ENCODE assay signal across 16 cellular contexts in genomic region chr15:94274745-94275144, GRCh38. TPM values are rescaled to one million over a fixed set of nuclear protein-coding genes. Genes with fewer than 3 reads are reported as not detected.
DNase-seq lines count a peak whose midpoint lies in the region; ATAC-seq and TF ChIP-seq lines count a peak whose summit lies in the region.
"Had no signal": no experiment of that assay in that cellular context is flagged by ENCODE, and none has a peak within 500 bp of the region (broad histone marks: within the 10 kb centered on the region; RNA-seq: fewer than 3 reads in every experiment).

No MANE protein-coding gene starts in this region.

- H3K4me1 ChIP-seq in Karpas-422 (ENCODE audit: low read length) (peaks cover 88% of the 10 kb centered on the region), neutrophil (ENCODE audit: control insufficient read depth in 1 of 2, insufficient read depth in 1 of 2, low read depth in 1 of 2, low read length in 1 of 2) (peaks cover 17 to 37% of the 10 kb centered on the region in 2 experiments), MM.1S (ENCODE audit: low read length) (peaks cover 20% of the 10 kb centered on the region), A673 (ENCODE audit: insufficient read depth, low read length, poor library complexity, severe bottlenecking) (no peaks in the 10 kb centered on the region)
- H3K4me1 ChIP-seq: SJSA1 had no signal

- TF ChIP-seq CTCF in neutrophil (IDR thresholded peaks at IDR 0.05) (no peak), MM.1S (IDR thresholded peaks at IDR 0.05; ENCODE audit: low read length) (no peak), A673 (conservative IDR thresholded peaks at IDR 0.05; ENCODE audit: low read depth, low read length) (no peak)

- BruUV-seq in A673 (replicated peaks; lab: Mats Ljungman, UMichigan): no TSS peak

- H2AFZ ChIP-seq in Karpas-422 (ENCODE audit: low read length): no peak overlapping the region
- no peak overlapping the region for H2AFZ ChIP-seq in MM.1S (ENCODE audit: low read length)

- CTCF ChIA-PET in activated CD4-positive, alpha-beta memory T cell treated with anti-CD3 and anti-CD28 coated beads, Interleukin-2, amount 10 ng/mL, durations not matched to agents 7 days and 5 days (lab: Charles Lee): interaction anchor here (1.4 kb wide), 1 partner anchor 49 kb away, joined by 4 read pairs; no protein-coding TSS in a partner anchor
- CTCF ChIA-PET in activated CD4-positive, alpha-beta memory T cell treated with anti-CD3 and anti-CD28 coated beads for 36 hours (lab: Charles Lee): no interaction called here
- CTCF ChIA-PET in A673 (lab: Charles Lee): no interaction called here

- no peak for ATAC-seq in HG03097 (IDR thresholded peaks at IDR 0.05; ENCODE audit: low FRiP score, unreplicated experiment)

- H3K27me3 ChIP-seq in Karpas-422 (ENCODE audit: low read length): no peaks in the 10 kb centered on the region
- H3K27me3 ChIP-seq in neutrophil: no peaks in the 10 kb centered on the region
- no peaks in the 10 kb centered on the region for H3K27me3 ChIP-seq in MM.1S (replicated peaks; ENCODE audit: insufficient read depth, low read length)
- no peaks in the 10 kb centered on the region for H3K27me3 ChIP-seq in A673 (replicated peaks; ENCODE audit: insufficient read depth, low read depth, low read length, poor library complexity)
- H3K27me3 ChIP-seq: SJSA1 had no signal

- H3K9me3 ChIP-seq in Karpas-422 (ENCODE audit: low read length): no peaks in the 10 kb centered on the region
- H3K9me3 ChIP-seq in neutrophil: no peaks in the 10 kb centered on the region
- H3K9me3 ChIP-seq in MM.1S (replicated peaks; ENCODE audit: insufficient read depth, low read length): no peaks in the 10 kb centered on the region
- H3K9me3 ChIP-seq in A673 (ENCODE audit: low read depth, low read length, poor library complexity, severe bottlenecking): no peaks in the 10 kb centered on the region
- H3K9me3 ChIP-seq: SJSA1 had no signal

- H3K27ac ChIP-seq in Karpas-422 (ENCODE audit: low read length): peak overlapping the region; percentile 36; the same call in 1 of the 2 replicates
- H3K27ac ChIP-seq in neutrophil: peak overlapping the region; percentile 33
- no peak overlapping the region for H3K27ac ChIP-seq in MM.1S (ENCODE audit: low read length)
- no peak overlapping the region for H3K27ac ChIP-seq in A673 (ENCODE audit: low read depth, low read length, poor library complexity, severe bottlenecking)
- H3K27ac ChIP-seq: SJSA1 had no signal

- H3F3A ChIP-seq in MM.1S (ENCODE audit: insufficient read depth, low read length): 0 out of 2 replicates have a peak, but pooled peaks cover 5% of the 10 kb centered on the region

- H4K20me1 ChIP-seq in Karpas-422 (ENCODE audit: insufficient read depth, low read depth, low read length) (no peaks in the 10 kb centered on the region), MM.1S (ENCODE audit: insufficient read depth, low read length) (no peaks in the 10 kb centered on the region)

- H3K4me3 Mint-ChIP-seq in activated CD4-positive, alpha-beta memory T cell treated with anti-CD3 and anti-CD28 coated beads, Interleukin-2, amount 10 ng/mL, durations not matched to agents 7 days and 5 days: no peak overlapping the region
- H3K4me3 Mint-ChIP-seq in activated CD4-positive, alpha-beta memory T cell treated with anti-CD3 and anti-CD28 coated beads for 36 hours: no peak overlapping the region
- H3K4me3 Mint-ChIP-seq in activated T-helper 1 cell treated with anti-CD3 and anti-CD28 coated beads, Interleukin-12 subunit alpha, Interleukin-12 subunit beta, Interleukin-2, Interleukin-4 antibody, amounts not matched to agents 30 ng/mL and 10 ng/mL and 1 ng/mL, durations not matched to agents 14 hours and 24 hours and 36 hours: no peak overlapping the region
- H3K4me3 Mint-ChIP-seq: HFFc6 had no signal

- no peak overlapping the region for H3K4me3 ChIP-seq in Karpas-422 (ENCODE audit: low read length)
- no peak overlapping the region for H3K4me3 ChIP-seq in neutrophil (ENCODE audit: low read depth in 1 of 2, low read length in 1 of 2)
- no peak overlapping the region for H3K4me3 ChIP-seq in MM.1S (ENCODE audit: low read length)
- no peak overlapping the region for H3K4me3 ChIP-seq in A673 (ENCODE audit: low read depth, low read length, poor library complexity, severe bottlenecking)
- H3K4me3 ChIP-seq: SJSA1 had no signal

- H3K27me3 Mint-ChIP-seq in activated CD4-positive, alpha-beta memory T cell treated with anti-CD3 and anti-CD28 coated beads, Interleukin-2, amount 10 ng/mL, durations not matched to agents 7 days and 5 days: no peaks in the 10 kb centered on the region
- no peaks in the 10 kb centered on the region for H3K27me3 Mint-ChIP-seq in activated CD4-positive, alpha-beta memory T cell treated with anti-CD3 and anti-CD28 coated beads for 36 hours
- H3K27me3 Mint-ChIP-seq in activated T-helper 1 cell treated with anti-CD3 and anti-CD28 coated beads, Interleukin-12 subunit alpha, Interleukin-12 subunit beta, Interleukin-2, Interleukin-4 antibody, amounts not matched to agents 30 ng/mL and 10 ng/mL and 1 ng/mL, durations not matched to agents 14 hours and 24 hours and 36 hours (ENCODE audit: insufficient read depth): no peaks in the 10 kb centered on the region

- H3K4me2 ChIP-seq in Karpas-422 (ENCODE audit: low read depth, low read length, poor library complexity, severe bottlenecking) (peak overlapping the region; percentile 36), MM.1S (ENCODE audit: low read depth, low read length) (no peak overlapping the region)

- H3K9ac ChIP-seq in Karpas-422 (ENCODE audit: low read length) (no peak overlapping the region), MM.1S (ENCODE audit: low read length) (no peak overlapping the region)

- intact Hi-C loops in activated CD4-positive, alpha-beta memory T cell treated with anti-CD3 and anti-CD28 coated beads for 36 hours (cut with micrococcal nuclease): no loop called here
- intact Hi-C loops in activated T-helper 1 cell treated with anti-CD3 and anti-CD28 coated beads, Interleukin-12 subunit alpha, Interleukin-12 subunit beta, Interleukin-2, Interleukin-4 antibody, amounts not matched to agents 30 ng/mL and 10 ng/mL and 1 ng/mL, durations not matched to agents 14 hours and 24 hours and 36 hours (cut with micrococcal nuclease): loop anchor here (1.0 to 10.0 kb wide), 4 partner anchors 8 to 1778 kb away; no protein-coding TSS in a partner anchor
- intact Hi-C loops in A673 (cut with micrococcal nuclease; ENCODE audit: unreplicated experiment): no loop called here

- H3K9me2 ChIP-seq in Karpas-422 (replicated peaks; ENCODE audit: insufficient read depth, low read length) (no peaks in the 10 kb centered on the region), MM.1S (replicated peaks; ENCODE audit: insufficient read depth, low read length) (no peaks in the 10 kb centered on the region)

- peaks cover 95% of the 10 kb centered on the region for H3K79me2 ChIP-seq in Karpas-422 (ENCODE audit: low read length)
- peaks cover 5% of the 10 kb centered on the region; the same call in 1 of the 2 replicates for H3K79me2 ChIP-seq in MM.1S (ENCODE audit: low read length)

- H3K4me1 Mint-ChIP-seq in activated CD4-positive, alpha-beta memory T cell treated with anti-CD3 and anti-CD28 coated beads, Interleukin-2, amount 10 ng/mL, durations not matched to agents 7 days and 5 days: peaks cover 19% of the 10 kb centered on the region
- H3K4me1 Mint-ChIP-seq in activated CD4-positive, alpha-beta memory T cell treated with anti-CD3 and anti-CD28 coated beads for 36 hours (ENCODE audit: low read depth): peaks cover 28% of the 10 kb centered on the region
- H3K4me1 Mint-ChIP-seq in activated T-helper 1 cell treated with anti-CD3 and anti-CD28 coated beads, Interleukin-12 subunit alpha, Interleukin-12 subunit beta, Interleukin-2, Interleukin-4 antibody, amounts not matched to agents 30 ng/mL and 10 ng/mL and 1 ng/mL, durations not matched to agents 14 hours and 24 hours and 36 hours (ENCODE audit: low read depth): peaks cover 26% of the 10 kb centered on the region

- POLR2A ChIA-PET in activated CD4-positive, alpha-beta memory T cell treated with anti-CD3 and anti-CD28 coated beads, Interleukin-2, amount 10 ng/mL, durations not matched to agents 7 days and 5 days (lab: Charles Lee): interaction anchor here (1.3 kb wide), 1 partner anchor 49 kb away, joined by 3 read pairs; no protein-coding TSS in a partner anchor
- POLR2A ChIA-PET in activated CD4-positive, alpha-beta memory T cell treated with anti-CD3 and anti-CD28 coated beads for 36 hours (lab: Charles Lee): no interaction called here
- POLR2A ChIA-PET in A673 (lab: Charles Lee; ENCODE audit: low non-redundant PET): no interaction called here

- H3K9me3 Mint-ChIP-seq in activated CD4-positive, alpha-beta memory T cell treated with anti-CD3 and anti-CD28 coated beads, Interleukin-2, amount 10 ng/mL, durations not matched to agents 7 days and 5 days: no peaks in the 10 kb centered on the region
- no peaks in the 10 kb centered on the region for H3K9me3 Mint-ChIP-seq in activated CD4-positive, alpha-beta memory T cell treated with anti-CD3 and anti-CD28 coated beads for 36 hours
- H3K9me3 Mint-ChIP-seq in activated T-helper 1 cell treated with anti-CD3 and anti-CD28 coated beads, Interleukin-12 subunit alpha, Interleukin-12 subunit beta, Interleukin-2, Interleukin-4 antibody, amounts not matched to agents 30 ng/mL and 10 ng/mL and 1 ng/mL, durations not matched to agents 14 hours and 24 hours and 36 hours: no peaks in the 10 kb centered on the region
- H3K9me3 Mint-ChIP-seq: HFFc6 had no signal

- DNase-seq in activated CD4-positive, alpha-beta memory T cell treated with anti-CD3 and anti-CD28 coated beads, Interleukin-2, amount 10 ng/mL, durations not matched to agents 7 days and 5 days: no peak
- no peak for DNase-seq in activated CD4-positive, alpha-beta memory T cell treated with anti-CD3 and anti-CD28 coated beads for 36 hours
- DNase-seq in Karpas-422: no peak
- DNase-seq in activated T-helper 1 cell treated with anti-CD3 and anti-CD28 coated beads, Interleukin-12 subunit alpha, Interleukin-12 subunit beta, Interleukin-2, Interleukin-4 antibody, amounts not matched to agents 30 ng/mL and 10 ng/mL and 1 ng/mL, durations not matched to agents 14 hours and 24 hours and 36 hours (ENCODE audit: low spot score): no peak
- DNase-seq in MM.1S: no peak
- DNase-seq in A673 (ENCODE audit: low spot score): no peak
- DNase-seq: C1 segment of cervical spinal cord, H7, HFFc6, KG1, NCI-H1417 treated with DMSO at 0.1 percent for 48 hours, NCI-H1930, NCI-H526 had no signal

- peaks cover 18% of the 10 kb centered on the region for H3K36me3 Mint-ChIP-seq in activated CD4-positive, alpha-beta memory T cell treated with anti-CD3 and anti-CD28 coated beads, Interleukin-2, amount 10 ng/mL, durations not matched to agents 7 days and 5 days (ENCODE audit: low read depth)
- peaks cover 4% of the 10 kb centered on the region for H3K36me3 Mint-ChIP-seq in activated CD4-positive, alpha-beta memory T cell treated with anti-CD3 and anti-CD28 coated beads for 36 hours
- peaks cover 30% of the 10 kb centered on the region for H3K36me3 Mint-ChIP-seq in activated T-helper 1 cell treated with anti-CD3 and anti-CD28 coated beads, Interleukin-12 subunit alpha, Interleukin-12 subunit beta, Interleukin-2, Interleukin-4 antibody, amounts not matched to agents 30 ng/mL and 10 ng/mL and 1 ng/mL, durations not matched to agents 14 hours and 24 hours and 36 hours (ENCODE audit: low read depth)

- H3K27ac Mint-ChIP-seq in activated CD4-positive, alpha-beta memory T cell treated with anti-CD3 and anti-CD28 coated beads, Interleukin-2, amount 10 ng/mL, durations not matched to agents 7 days and 5 days: peak overlapping the region; percentile 58
- no peak overlapping the region for H3K27ac Mint-ChIP-seq in activated CD4-positive, alpha-beta memory T cell treated with anti-CD3 and anti-CD28 coated beads for 36 hours
- H3K27ac Mint-ChIP-seq in activated T-helper 1 cell treated with anti-CD3 and anti-CD28 coated beads, Interleukin-12 subunit alpha, Interleukin-12 subunit beta, Interleukin-2, Interleukin-4 antibody, amounts not matched to agents 30 ng/mL and 10 ng/mL and 1 ng/mL, durations not matched to agents 14 hours and 24 hours and 36 hours: peak overlapping the region; percentile 69
- H3K27ac Mint-ChIP-seq: HFFc6 had no signal

- H3K36me3 ChIP-seq in Karpas-422 (ENCODE audit: insufficient read depth, low read length) (no peaks in the 10 kb centered on the region), neutrophil (no peaks in the 10 kb centered on the region), MM.1S (replicated peaks; ENCODE audit: insufficient read depth, low read length) (no peaks in the 10 kb centered on the region), A673 (ENCODE audit: insufficient read depth, low read length, poor library complexity, severe bottlenecking) (no peaks in the 10 kb centered on the region)
- H3K36me3 ChIP-seq: SJSA1 had no signal

RNA-seq across cellular contexts. Expression of gene MCTP2, which starts 43.4 kb away (rescaled TPM):
- total RNA-seq in activated CD4-positive, alpha-beta memory T cell treated with anti-CD3 and anti-CD28 coated beads, Interleukin-2, amount 10 ng/mL, durations not matched to agents 7 days and 5 days: 10 to 100 TPM; 46.7 to 48.7 TPM
- total RNA-seq in activated CD4-positive, alpha-beta memory T cell treated with anti-CD3 and anti-CD28 coated beads for 36 hours: 10 to 100 TPM; 38.5 to 41.7 TPM
- total RNA-seq in Karpas-422 (2014; rRNA removed; shearing (Covaris generic); ENCODE audit: low replicate concordance): 42.0 and 58.9 TPM in 2 replicates
- 93.2 and 96.0 TPM in 2 replicates for total RNA-seq in activated T-helper 1 cell treated with anti-CD3 and anti-CD28 coated beads, Interleukin-12 subunit alpha, Interleukin-12 subunit beta, Interleukin-2, Interleukin-4 antibody, amounts not matched to agents 30 ng/mL and 10 ng/mL and 1 ng/mL, durations not matched to agents 14 hours and 24 hours and 36 hours
- 0.19 and 0.33 TPM in 2 replicates for total RNA-seq in A673 (2021)

Comparison
In these comparisons a context has a peak if more than half of its experiments do, and no peak if none do; other contexts are left out.
1. H3K27ac ChIP-seq: peak in Karpas-422 (single experiment) and neutrophil (single experiment); none in MM.1S (single experiment) and A673 (single experiment).
2. RNA of gene MCTP2, which starts 43.4 kb away (total RNA-seq): 93.2 to 96.0 TPM in activated T-helper 1 cell treated with anti-CD3 and anti-CD28 coated beads, Interleukin-12 subunit alpha, Interleukin-12 subunit beta, Interleukin-2, Interleukin-4 antibody, amounts not matched to agents 30 ng/mL and 10 ng/mL and 1 ng/mL, durations not matched to agents 14 hours and 24 hours and 36 hours, 42.0 to 58.9 TPM in Karpas-422, 46.7 to 48.7 TPM in activated CD4-positive, alpha-beta memory T cell treated with anti-CD3 and anti-CD28 coated beads, Interleukin-2, amount 10 ng/mL, durations not matched to agents 7 days and 5 days and 38.5 to 41.7 TPM in activated CD4-positive, alpha-beta memory T cell treated with anti-CD3 and anti-CD28 coated beads for 36 hours; 0.19 to 0.33 TPM in A673; every median in the first group is over 10 times any median in the second.